Comparison of ENCODE assay signal across 1 cellular context in the genomic region with DNA sequence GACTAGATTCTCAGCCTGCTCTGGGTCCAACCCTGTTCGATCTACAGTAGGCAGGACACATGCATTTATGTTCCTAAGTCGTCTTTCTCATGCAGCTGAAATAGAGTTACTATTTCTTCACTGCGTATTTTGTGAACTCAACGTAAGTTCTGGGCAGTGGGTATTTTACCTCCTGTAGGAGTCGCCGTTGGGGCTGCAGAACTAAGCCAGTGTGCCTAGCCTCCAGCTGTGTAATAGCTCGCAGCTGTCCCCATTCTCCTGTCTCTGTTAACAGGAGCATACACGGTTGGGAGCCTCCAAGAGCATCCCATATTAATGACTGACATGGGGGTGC.
TF ChIP-seq lines count a peak whose summit lies in the region.

No MANE protein-coding gene starts in this region.

TF ChIP-seq in IMR-90, 13 proteins besides CTCF, POLR2A, EP300 and RAD21:
- no peak for TF ChIP-seq RCOR1 (IDR thresholded peaks at IDR 0.05; ENCODE audit: insufficient replicate concordance, low read length)
TF ChIP-seq in IMR-90: peak in this region for 0.
